In genomic region chr4:141120036-141120593, GRCh38 we compare ENCODE assay signal across 24 cellular contexts. TPM values are rescaled to one million over a fixed set of nuclear protein-coding genes. Genes with fewer than 3 reads are reported as not detected.
"Had no signal": no experiment of that assay in that cellular context is flagged by ENCODE, and none has a peak within 500 bp of the region (broad histone marks: within the 10 kb centered on the region; RNA-seq: fewer than 3 reads in every experiment).

No MANE protein-coding gene starts in this region.

- DNase-seq: heart right ventricle; islet precursor cell; lower lobe of right lung; mammary epithelial cell; mesenchymal stem cell; naive thymus-derived CD8-positive, alpha-beta T cell; nucleus accumbens; psoas muscle; stimulated activated CD4-positive, alpha-beta T cell treated with anti-CD3 and anti-CD28 coated beads, Interleukin-12 subunit alpha, Interleukin-12 subunit beta, amount 100 ng/mL, for 4 hours; stimulated activated CD4-positive, alpha-beta T cell treated with anti-CD3 and anti-CD28 coated beads, Interleukin-15, amount 100 ng/mL, for 24 hours; stimulated activated CD4-positive, alpha-beta T cell treated with anti-CD3 and anti-CD28 coated beads, Interleukin-2, amount 100 ng/mL, for 24 hours; stimulated activated CD4-positive, alpha-beta T cell treated with anti-CD3 and anti-CD28 coated beads, Interleukin-4, amount 100 ng/mL, for 1 hour; stimulated activated naive B cell treated with anti-CD40 and anti-IgM and Interleukin-4, amounts not matched to agents 10 μg/mL and 1 μg/mL and 100 μg/mL, for 72 hours; stimulated activated naive CD8-positive, alpha-beta T cell treated with anti-CD3 and anti-CD28 coated beads, Interleukin-15, Interleukin-2, amounts not matched to agents 100 U/mL and 50 U/mL, for 24 hours; stomach; tibial artery; trophoblast cell; upper lobe of right lung had no signal

- H3K4me1 ChIP-seq: lower lobe of right lung, parathyroid adenoma, suprapubic skin, upper lobe of right lung had no signal

- H3K79me2 ChIP-seq: parathyroid adenoma had no signal

- H2AFZ ChIP-seq: hepatocyte, parathyroid adenoma had no signal

- ATAC-seq: lower lobe of right lung; naive thymus-derived CD8-positive, alpha-beta T cell; psoas muscle; sciatic nerve; stimulated activated naive B cell treated with anti-CD40 and anti-IgM and Interleukin-4, amounts not matched to agents 10 μg/mL and 1 μg/mL and 100 μg/mL, for 72 hours; stimulated activated naive CD8-positive, alpha-beta T cell treated with anti-CD3 and anti-CD28 coated beads, Interleukin-15, Interleukin-2, amounts not matched to agents 100 U/mL and 50 U/mL, for 24 hours; upper lobe of right lung had no signal

- H3K27me3 ChIP-seq: heart right ventricle, hepatocyte, stomach, suprapubic skin, tibial artery, upper lobe of right lung had no signal

- H3K4me3 ChIP-seq: heart right ventricle, hepatocyte, lower lobe of right lung, psoas muscle, skin epidermis, stomach, suprapubic skin, thoracic aorta, tibial artery, upper lobe of right lung had no signal

- H3K27ac ChIP-seq: hepatocyte, lower lobe of right lung, parathyroid adenoma, psoas muscle, skin epidermis, stomach, suprapubic skin, thoracic aorta, tibial artery, upper lobe of right lung had no signal

- H3K4me2 ChIP-seq: hepatocyte had no signal

- H3K36me3 ChIP-seq: heart right ventricle, lower lobe of right lung, stomach, suprapubic skin, thoracic aorta, tibial artery, upper lobe of right lung had no signal

- H3K9me3 ChIP-seq: lower lobe of right lung, psoas muscle, stomach, suprapubic skin, thoracic aorta, tibial artery, upper lobe of right lung had no signal

- H3K9ac ChIP-seq: parathyroid adenoma had no signal

RNA-seq across cellular contexts. Expression of gene RNF150, which starts 13.2 kb away (rescaled TPM):
- total RNA-seq: naive thymus-derived CD8-positive, alpha-beta T cell had no signal
- polyA plus RNA-seq: naive thymus-derived CD8-positive, alpha-beta T cell had no signal
